In genomic region chr3:139317215-139317614, GRCh38 we compare ENCODE assay signal across 21 cellular contexts. TPM values are rescaled to one million over a fixed set of nuclear protein-coding genes. Genes with fewer than 3 reads are reported as not detected.
DNase-seq lines count a peak whose midpoint lies in the region; ATAC-seq, FAIRE-seq and TF ChIP-seq lines count a peak whose summit lies in the region.
"Had no signal": no experiment of that assay in that cellular context is flagged by ENCODE, and none has a peak within 500 bp of the region (broad histone marks: within the 10 kb centered on the region; RNA-seq: fewer than 3 reads in every experiment).

No MANE protein-coding gene starts in this region.

- ATAC-seq in K562 (no peak), GM21367 (IDR thresholded peaks at IDR 0.05; ENCODE audit: unreplicated experiment) (no peak)

- no peaks in the 10 kb centered on the region for H3K9me2 ChIP-seq in OCI-LY7 (ENCODE audit: insufficient read depth, low read length)

- H3K4me2 ChIP-seq in K562 (ENCODE audit: insufficient read depth, low read length): no peak overlapping the region
- no peak overlapping the region for H3K4me2 ChIP-seq in OCI-LY7 (ENCODE audit: low read length)

- TF ChIP-seq RAD21 in K562 (CRISPR knock-in tag; conservative IDR thresholded peaks at IDR 0.05 in 1 of 2, IDR thresholded peaks at IDR 0.05 in 1 of 2): no peak

- CTCF ChIA-PET in K562 (lab: Yijun Ruan, JAX; ENCODE audit: low intra/inter-chr PET ratio): no interaction called here
- CTCF ChIA-PET in OCI-LY7 (lab: Charles Lee; ENCODE audit: unreplicated experiment): no interaction called here

- H3K9me1 ChIP-seq in K562 (ENCODE audit: control insufficient read depth, insufficient read depth, low read length): peaks cover 3% of the 10 kb centered on the region

- H3K27ac ChIP-seq in C4-2B (peak overlapping the region; percentile 62), K562 (ENCODE audit: extremely low read depth, low read depth, low read length) (no peak overlapping the region), OCI-LY7 (ENCODE audit: low read depth, low read length, poor library complexity, severe bottlenecking) (no peak overlapping the region)
- H3K27ac ChIP-seq: HL-60 had no signal

- no peak for FAIRE-seq in K562 (lab: Jason Lieb, UNC)
- FAIRE-seq: D721Med, G401.6, GM19239, H1 had no signal

- POLR2A ChIA-PET in K562 (lab: Yijun Ruan, JAX) (interaction anchor here (0.6 to 1.4 kb wide), 3 partner anchors 12 to 195 kb away, joined by 3 to 5 read pairs (median 4); no protein-coding TSS in a partner anchor), OCI-LY7 (lab: Charles Lee) (no interaction called here)

- H2AFZ ChIP-seq in K562 (ENCODE audit: low read depth, low read length): 0 out of 2 replicates have a peak overlapping the region, but pooled peaks have one; percentile 11
- H2AFZ ChIP-seq in OCI-LY7 (ENCODE audit: low read length): no peak overlapping the region

- H3K4me3 ChIP-seq in LNCaP clone FGC (ENCODE audit: low read depth, low read length) (no peak overlapping the region), K562 (no peak overlapping the region), OCI-LY7 (ENCODE audit: low read depth, low read length, poor library complexity, severe bottlenecking) (no peak overlapping the region)
- H3K4me3 ChIP-seq: HAP-1 had no signal

- TF ChIP-seq CTCF in C4-2B (conservative IDR thresholded peaks at IDR 0.05) (no peak), LNCaP clone FGC (IDR thresholded peaks at IDR 0.05; ENCODE audit: control insufficient read depth, extremely low read depth, insufficient read depth) (no peak), K562 (IDR thresholded peaks at IDR 0.05 in 2 of 3, conservative IDR thresholded peaks at IDR 0.05 in 1 of 3; ENCODE audit: insufficient read depth in 2 of 3, low read depth in 1 of 3, low read length in 3 of 3) (no peak), OCI-LY7 (conservative IDR thresholded peaks at IDR 0.05; ENCODE audit: low read length) (no peak)

- H3K36me3 ChIP-seq in K562 (ENCODE audit: control insufficient read depth, insufficient read depth, low read length) (no peaks in the 10 kb centered on the region), OCI-LY7 (ENCODE audit: insufficient read depth, low read length) (no peaks in the 10 kb centered on the region)
- H3K36me3 ChIP-seq: HAP-1 had no signal

- H3K27me3 ChIP-seq in K562 (ENCODE audit: control insufficient read depth in 2 of 2, insufficient read depth in 2 of 2, low read length in 2 of 2): no peaks in the 10 kb centered on the region

- H3K79me2 ChIP-seq in K562 (ENCODE audit: control insufficient read depth, insufficient read depth, low read length) (no peaks in the 10 kb centered on the region), OCI-LY7 (ENCODE audit: insufficient read depth, low read depth, low read length) (no peaks in the 10 kb centered on the region)

- TF ChIP-seq POLR2A in K562 (conservative IDR thresholded peaks at IDR 0.05): no peak

- no peak for TF ChIP-seq EP300 in K562 (IDR thresholded peaks at IDR 0.05; ENCODE audit: low read length)

- no TSS peak for BruUV-seq in K562 (replicated peaks; lab: Mats Ljungman, UMichigan)
- no TSS peak for BruUV-seq in OCI-LY7 (replicated peaks; lab: Mats Ljungman, UMichigan)

- peak overlapping the region in 1 of 2 experiments; percentile 18; a peak in 1 of 4 replicates for H3K9ac ChIP-seq in K562 (ENCODE audit: insufficient read depth in 1 of 2, low read depth in 2 of 2, low read length in 2 of 2)

- H4K20me1 ChIP-seq in K562 (replicated peaks; ENCODE audit: control insufficient read depth, insufficient read depth, low read length): no peaks in the 10 kb centered on the region
- no peaks in the 10 kb centered on the region for H4K20me1 ChIP-seq in OCI-LY7 (ENCODE audit: insufficient read depth, low read length)

- H3K4me1 ChIP-seq in K562 (replicated peaks in 1 of 2; ENCODE audit: control insufficient read depth in 2 of 2, insufficient read depth in 2 of 2, low read length in 2 of 2) (peaks cover 41 to 63% of the 10 kb centered on the region in 2 experiments), OCI-LY7 (ENCODE audit: insufficient read depth, low read length, poor library complexity, severe bottlenecking) (no peaks in the 10 kb centered on the region)
- H3K4me1 ChIP-seq: HAP-1 had no signal

- WGBS in K562 (ENCODE audit: insufficient coverage, low coverage, missing lambda C conversion rate): 40% methylated on average over 6 of the region's 6 CpGs

- DNase-seq in LNCaP clone FGC (ENCODE audit: low read depth): peak; percentile 75
- DNase-seq in K562 (ENCODE audit: extremely low read depth in 1 of 4, low spot score in 3 of 4): no peak
- DNase-seq in mesenteric fat pad (ENCODE audit: low spot score): peak; percentile 73
- no peak for DNase-seq in NCI-H524 (lab: John Stamatoyannopoulos, UW)
- DNase-seq in OCI-LY7 (ENCODE audit: low spot score): no peak
- DNase-seq in NCI-H524 treated with DMSO at 0.1 percent for 48 hours (lab: John Stamatoyannopoulos, UW): no peak
- DNase-seq: ACHN; C1 segment of cervical spinal cord; CD4-positive, alpha-beta memory T cell; DMS153; DMS79 treated with DMSO at 0.1 percent for 48 hours; EL; HFFc6 had no signal

- in situ Hi-C loops in K562 (cut with MboI): no loop called here

- H3K9me3 ChIP-seq in K562 (replicated peaks; ENCODE audit: control insufficient read depth, insufficient read depth, low read depth, low read length) (no peaks in the 10 kb centered on the region), OCI-LY7 (ENCODE audit: low read length) (no peaks in the 10 kb centered on the region)
- H3K9me3 ChIP-seq: HAP-1 had no signal

- intact Hi-C loops in K562 (cut with micrococcal nuclease): no loop called here
- intact Hi-C loops in OCI-LY7 (cut with micrococcal nuclease; ENCODE audit: unreplicated experiment): no loop called here

TF ChIP-seq in K562, 482 proteins besides CTCF, POLR2A, EP300 and RAD21:
- TF ChIP-seq TFE3 (CRISPR knock-in tag; IDR thresholded peaks at IDR 0.05) (no peak), CEBPG (CRISPR knock-in tag; IDR thresholded peaks at IDR 0.05) (no peak), CEBPG (tag; conservative IDR thresholded peaks at IDR 0.05 in 1 of 2, IDR thresholded peaks at IDR 0.05 in 1 of 2) (no peak), MBD2 (IDR thresholded peaks at IDR 0.05; ENCODE audit: borderline replicate concordance, low read depth) (no peak), PHB2 (IDR thresholded peaks at IDR 0.05; ENCODE audit: low read depth) (no peak), PML (IDR thresholded peaks at IDR 0.05; ENCODE audit: low read length) (no peak)
TF ChIP-seq in K562: peak in this region for 0.

RNA-seq across cellular contexts. Expression of gene MRPS22, which starts 26.6 kb away (rescaled TPM):
- total RNA-seq in K562 (2011; cell fraction: chromatin; rRNA removed; ENCODE audit: low replicate concordance): 38.6 and 79.2 TPM in 2 replicates
- total RNA-seq in K562 (2011; cell fraction: nucleolus; rRNA removed): 28.6 and 29.9 TPM in 2 replicates
- total RNA-seq in K562 (2011; cell fraction: nucleoplasm; rRNA removed): 45.2 and 53.5 TPM in 2 replicates
- total RNA-seq in K562 (2014; rRNA removed) (193 and 237 TPM in 2 replicates), K562 (2014; rRNA removed; fragmentation: Illumina TruSeq; extraction: Trizol) (202 and 232 TPM in 2 replicates), K562 (2015; rRNA removed; fragmentation: Illumina TruSeq; extraction: Trizol) (216 and 229 TPM in 2 replicates), K562 (2021) (148 and 159 TPM in 2 replicates), mesenteric fat pad (37.6 TPM), OCI-LY7 (2022) (52.3 and 61.4 TPM in 2 replicates)
- polyA plus RNA-seq in K562 (2011; rRNA removed) (131 and 189 TPM in 2 replicates), K562 (2014; fragmentation: Illumina TruSeq; extraction: Trizol) (197 and 219 TPM in 2 replicates), K562 (2014; fragmentation: Nextera tagmentation; extraction: Ambion mirVana) (100 to 1,000 TPM; 330 to 397 TPM), K562 (2014; rRNA removed) (233 and 261 TPM in 2 replicates)
- polyA plus RNA-seq in K562 (2011; cell fraction: cytosol; rRNA removed): 101 TPM in 2 replicates
- polyA plus RNA-seq in K562 (2011; cell fraction: nucleus; rRNA removed): 42.1 and 51.3 TPM in 2 replicates
- polyA plus RNA-seq in K562 (2012): 100 and 122 TPM in 2 replicates
- 157 and 168 TPM in 2 replicates for polyA minus RNA-seq in K562 (2011; rRNA and poly(A)+ RNA removed)
- polyA minus RNA-seq in K562 (2011; cell fraction: cytosol; rRNA and poly(A)+ RNA removed): 36.2 and 63.4 TPM in 2 replicates
- polyA minus RNA-seq in K562 (2011; cell fraction: nucleus; rRNA and poly(A)+ RNA removed): 37.8 and 82.5 TPM in 2 replicates
- 54.9 and 71.1 TPM in 2 replicates for total RNA-seq in OCI-LY7 (2014; rRNA removed; shearing (Covaris generic))

Comparison
In these comparisons a context has a peak if more than half of its experiments do, and no peak if none do; other contexts are left out.
1. DNase-seq: peak in LNCaP clone FGC (single experiment) and mesenteric fat pad (single experiment); none in K562 (0 of 4), NCI-H524 (0 of 2), OCI-LY7 (single experiment) and NCI-H524 treated with DMSO at 0.1 percent for 48 hours (single experiment).